Comparison of ENCODE assay signal across 11 cellular contexts in the genomic region with DNA sequence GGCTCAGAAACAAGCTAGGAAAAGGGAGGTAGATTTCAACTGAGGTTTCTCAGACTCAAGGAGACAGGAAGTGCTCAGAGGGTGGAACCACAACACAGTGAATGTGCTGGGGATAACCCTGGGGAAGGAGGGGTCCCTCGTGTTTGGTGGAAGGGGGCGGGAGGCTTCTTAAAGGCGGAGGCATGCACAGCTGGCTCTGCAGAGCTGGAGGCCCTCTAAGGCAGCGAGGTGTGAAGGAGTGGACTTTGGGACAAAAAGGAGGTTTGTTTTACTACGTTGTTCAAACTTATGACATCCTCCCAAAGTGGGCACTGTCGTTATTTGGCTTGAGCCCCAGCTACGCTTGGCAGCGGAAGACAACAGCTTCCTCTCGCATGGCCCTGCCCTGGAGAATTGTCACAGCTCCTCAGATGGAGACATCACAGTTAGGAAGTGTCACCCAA. TPM values are rescaled to one million over a fixed set of nuclear protein-coding genes. Genes with fewer than 3 reads are reported as not detected.
A peak's percentile ranks its signal among the peaks of the same experiment; 100 is the strongest.
DNase-seq lines count a peak whose midpoint lies in the region; ATAC-seq lines count a peak whose summit lies in the region.
"Had no signal": no experiment of that assay in that cellular context is flagged by ENCODE, and none has a peak within 500 bp of the region (broad histone marks: within the 10 kb centered on the region; RNA-seq: fewer than 3 reads in every experiment).

No MANE protein-coding gene starts in this region.

- no peak for ATAC-seq in GM21515 (IDR thresholded peaks at IDR 0.05; ENCODE audit: unreplicated experiment)

- H3K27me3 ChIP-seq in CD4-positive, alpha-beta memory T cell (ENCODE audit: insufficient read depth, low read length), result no peaks in the 10 kb centered on the region
- H3K27me3 ChIP-seq in effector memory CD4-positive, alpha-beta T cell (replicated peaks; ENCODE audit: control insufficient read depth, insufficient read depth, low read length, poor library complexity, severe bottlenecking), result no peaks in the 10 kb centered on the region
- H3K27me3 ChIP-seq in H7 (ENCODE audit: control insufficient read depth, insufficient read depth, low read length), result peaks cover 31% of the 10 kb centered on the region

- CTCF ChIA-PET in CD4-positive, alpha-beta memory T cell (lab: Charles Lee; ENCODE audit: partially characterized antibody), result interaction anchor here (0.7 to 4.7 kb wide), 9 partner anchors 18 to 596 kb away, joined by 3 to 34 read pairs (median 3); no protein-coding TSS in a partner anchor

- H3K9me3 Mint-ChIP-seq in CD4-positive, alpha-beta memory T cell, result no peaks in the 10 kb centered on the region

- intact Hi-C loops in CD4-positive, alpha-beta memory T cell (cut with micrococcal nuclease), result loop anchor here (1.0 to 2.0 kb wide), 2 partner anchors 22 to 40 kb away; partner anchors contain the start of gene MTM1

- H3K36me3 ChIP-seq in CD4-positive, alpha-beta memory T cell (ENCODE audit: insufficient read depth, low read length), result no peaks in the 10 kb centered on the region
- H3K36me3 ChIP-seq in effector memory CD4-positive, alpha-beta T cell (ENCODE audit: control insufficient read depth, insufficient read depth, low read length), result no peaks in the 10 kb centered on the region
- H3K36me3 ChIP-seq in H7 (replicated peaks; ENCODE audit: control insufficient read depth, insufficient read depth, low read length), result no peaks in the 10 kb centered on the region

- H3K4me1 ChIP-seq in CD4-positive, alpha-beta memory T cell (ENCODE audit: insufficient read depth, low read length), result peaks cover 30% of the 10 kb centered on the region
- peaks cover 7% of the 10 kb centered on the region for H3K4me1 ChIP-seq in effector memory CD4-positive, alpha-beta T cell (ENCODE audit: control insufficient read depth, insufficient read depth, low read length, poor library complexity, severe bottlenecking)

- no peaks in the 10 kb centered on the region for H3K9me3 ChIP-seq in CD4-positive, alpha-beta memory T cell (ENCODE audit: control insufficient read depth in 1 of 2, low read length in 2 of 2)
- H3K9me3 ChIP-seq in effector memory CD4-positive, alpha-beta T cell (ENCODE audit: control insufficient read depth, low read length), result no peaks in the 10 kb centered on the region

- peak overlapping the region; percentile 51 to 87 (median 78) for H3K4me3 Mint-ChIP-seq in CD4-positive, alpha-beta memory T cell

- H3K4me1 Mint-ChIP-seq in CD4-positive, alpha-beta memory T cell, result peaks cover 11 to 30% (median 19%) of the 10 kb centered on the region in 4 donors

- peak overlapping the region; percentile 65 to 94 (median 85) for H3K27ac Mint-ChIP-seq in CD4-positive, alpha-beta memory T cell

- peak overlapping the region in 1 of 2 donors; percentile 35 for H3K4me3 ChIP-seq in CD4-positive, alpha-beta memory T cell (ENCODE audit: low read length in 2 of 2)
- H3K4me3 ChIP-seq in effector memory CD4-positive, alpha-beta T cell (ENCODE audit: insufficient read depth, low read depth, low read length, poor library complexity, severe bottlenecking), result peak overlapping the region; percentile 29
- H3K4me3 ChIP-seq in H7 (ENCODE audit: insufficient read depth, low read depth, low read length), result no peak overlapping the region

- no peaks in the 10 kb centered on the region for H3K36me3 Mint-ChIP-seq in CD4-positive, alpha-beta memory T cell

- H3K27ac ChIP-seq in CD4-positive, alpha-beta memory T cell (ENCODE audit: low read depth, low read length), result no peak overlapping the region
- H3K27ac ChIP-seq in effector memory CD4-positive, alpha-beta T cell (ENCODE audit: insufficient read depth, low read length, poor library complexity, severe bottlenecking), result peak overlapping the region; percentile 13
- H3K27ac ChIP-seq: epithelial cell of prostate had no signal

- H3K27me3 Mint-ChIP-seq in CD4-positive, alpha-beta memory T cell, result no peaks in the 10 kb centered on the region

- POLR2A ChIA-PET in CD4-positive, alpha-beta memory T cell (lab: Charles Lee; ENCODE audit: partially characterized antibody), result interaction anchor here (0.6 to 4.2 kb wide), 9 partner anchors 20 to 607 kb away, joined by 3 to 67 read pairs (median 3); partner anchors contain the start of genes MAMLD1 and MTM1

- peak; percentile 56 to 81 (median 60) for DNase-seq in CD4-positive, alpha-beta memory T cell
- DNase-seq in T-helper 2 cell (peak in 3 of 5 experiments; percentile 31 to 41 (median 39)), pons (ENCODE audit: low spot score) (peak; percentile 17), mucosa of gallbladder (ENCODE audit: low spot score) (no peak), H7 (no peak), SHP77 treated with DMSO at 0.1 percent for 48 hours (lab: John Stamatoyannopoulos, UW) (no peak)
- DNase-seq in effector memory CD4-positive, alpha-beta T cell, result peak in 2 of 3 donors; percentile 4 to 31
- DNase-seq: GDM1, NCI-H187 had no signal

RNA-seq across cellular contexts. Expression of gene MTM1, which starts 21.7 kb away (rescaled TPM):
- total RNA-seq in CD4-positive, alpha-beta memory T cell, result 10 to 100 TPM; 37.7 to 38.5 TPM
- 10 to 100 TPM; 27.3 to 32.5 TPM for polyA plus RNA-seq in CD4-positive, alpha-beta memory T cell
- 15.6 TPM for total RNA-seq in mucosa of gallbladder
- total RNA-seq in H7 (2014; rRNA removed; shearing (Covaris generic)), result 15.9 and 22.4 TPM in 2 replicates

Comparison
In these comparisons a context has a peak if more than half of its experiments do, and no peak if none do; other contexts are left out.
1. DNase-seq: peak in CD4-positive, alpha-beta memory T cell (5 of 5), T-helper 2 cell (3 of 5), effector memory CD4-positive, alpha-beta T cell (2 of 3) and pons (single experiment); none in mucosa of gallbladder (single experiment), H7 (single experiment) and SHP77 treated with DMSO at 0.1 percent for 48 hours (single experiment).